ENCODE assay signal across 1 cellular context in genomic region chr12:6567824-6568617, GRCh38.
A peak's percentile ranks its signal among the peaks of the same experiment; 100 is the strongest.
TF ChIP-seq lines count a peak whose summit lies in the region.

Gene NOP2 (minus strand): TSS chr12:6568291. CDS start chr12:6567918, 373 bp downstream.

TF ChIP-seq in HepG2, 621 proteins besides CTCF, POLR2A, EP300 and RAD21 (continued from another document and continues in another):
- TF ChIP-seq MEIS2 (CRISPR knock-in tag; IDR thresholded peaks at IDR 0.05) (peak; percentile 76; the same call in 1 of the 2 replicates), ZNF615 (CRISPR knock-in tag; IDR thresholded peaks at IDR 0.05; ENCODE audit: borderline replicate concordance) (no peak), ZNF124 (CRISPR knock-in tag; IDR thresholded peaks at IDR 0.05) (no peak), GABPB1 (CRISPR knock-in tag; IDR thresholded peaks at IDR 0.05) (peak; percentile 97), ARHGAP35 (CRISPR knock-in tag; IDR thresholded peaks at IDR 0.05; ENCODE audit: borderline replicate concordance) (peak; percentile 78; the same call in 1 of the 2 replicates), PATZ1 (CRISPR knock-in tag; IDR thresholded peaks at IDR 0.05) (peak; percentile 47), ZFP36L1 (CRISPR knock-in tag; IDR thresholded peaks at IDR 0.05) (no peak), ZBTB21 (CRISPR knock-in tag; IDR thresholded peaks at IDR 0.05) (peak; percentile 25; the same call in 1 of the 2 replicates), ZNF225 (CRISPR knock-in tag; IDR thresholded peaks at IDR 0.05) (peak; percentile 93), ZSCAN9 (CRISPR knock-in tag; IDR thresholded peaks at IDR 0.05; ENCODE audit: borderline replicate concordance) (no peak), XRCC5 (optimal IDR thresholded peaks at IDR 0.05; ENCODE audit: low read length) (no peak), SIX4 (CRISPR knock-in tag; IDR thresholded peaks at IDR 0.05) (no peak), ZNF446 (CRISPR knock-in tag; IDR thresholded peaks at IDR 0.05) (no peak), POLR2AphosphoS2 (IDR thresholded peaks at IDR 0.05; ENCODE audit: low read depth, low read length) (peak; percentile 87; the same call in 1 of the 2 replicates), HNF4G (IDR thresholded peaks at IDR 0.05; ENCODE audit: borderline replicate concordance, low read depth, low read length) (no peak), HNF4G (CRISPR knock-in tag; IDR thresholded peaks at IDR 0.05; ENCODE audit: borderline replicate concordance, low read depth) (peak; percentile 21; the same call in 1 of the 2 replicates), FOSL1 (CRISPR knock-in tag; IDR thresholded peaks at IDR 0.05; ENCODE audit: borderline replicate concordance) (0 out of 2 replicates have a peak, but pooled peaks have one; percentile 27), SP1 (IDR thresholded peaks at IDR 0.05) (no peak), SP1 (CRISPR knock-in tag; IDR thresholded peaks at IDR 0.05) (peak; percentile 73), ZNF24 (IDR thresholded peaks at IDR 0.05) (no peak), ZNF503 (CRISPR knock-in tag; IDR thresholded peaks at IDR 0.05) (no peak), NR1H2 (CRISPR knock-in tag; IDR thresholded peaks at IDR 0.05; ENCODE audit: borderline replicate concordance, low read depth) (no peak), TRIM24 (CRISPR knock-in tag; IDR thresholded peaks at IDR 0.05) (no peak), ZNF121 (CRISPR knock-in tag; IDR thresholded peaks at IDR 0.05) (no peak), EHMT2 (IDR thresholded peaks at IDR 0.05; ENCODE audit: borderline replicate concordance, low read depth, low read length) (no peak), CHCHD3 (CRISPR knock-in tag; IDR thresholded peaks at IDR 0.05) (no peak), PREB (CRISPR knock-in tag; IDR thresholded peaks at IDR 0.05) (no peak), REL (CRISPR knock-in tag; conservative IDR thresholded peaks at IDR 0.05) (peak; percentile 74; the same call in 1 of the 2 replicates), ZNF710 (CRISPR knock-in tag; IDR thresholded peaks at IDR 0.05; ENCODE audit: borderline replicate concordance) (no peak; the same call in 1 of the 2 replicates), FOXP4 (CRISPR knock-in tag; IDR thresholded peaks at IDR 0.05) (0 out of 2 replicates have a peak, but pooled peaks have one; percentile 15), MAFK (conservative IDR thresholded peaks at IDR 0.05 in 1 of 2, IDR thresholded peaks at IDR 0.05 in 1 of 2; ENCODE audit: low read length in 2 of 2) (no peak), ZNF563 (CRISPR knock-in tag; IDR thresholded peaks at IDR 0.05) (no peak), TGIF2 (CRISPR knock-in tag; IDR thresholded peaks at IDR 0.05) (no peak; the same call in 1 of the 2 replicates), ZSCAN25 (CRISPR knock-in tag; IDR thresholded peaks at IDR 0.05) (0 out of 2 replicates have a peak, but pooled peaks have one; percentile 33), ZNF607 (CRISPR knock-in tag; IDR thresholded peaks at IDR 0.05; ENCODE audit: borderline replicate concordance) (no peak), SYNCRIP (IDR thresholded peaks at IDR 0.05; ENCODE audit: insufficient read depth, low read depth, low read length) (no peak), MXI1 (IDR thresholded peaks at IDR 0.05; ENCODE audit: borderline replicate concordance, low read depth, low read length) (peak; percentile 98; the same call in 2 of the 3 replicates), ZNF12 (CRISPR knock-in tag; IDR thresholded peaks at IDR 0.05) (no peak), ETV5 (CRISPR knock-in tag; IDR thresholded peaks at IDR 0.05; ENCODE audit: borderline replicate concordance) (peak; percentile 65; the same call in 1 of the 2 replicates), SNAPC2 (CRISPR knock-in tag; IDR thresholded peaks at IDR 0.05) (peak; percentile 76; the same call in 1 of the 2 replicates), ZNF572 (CRISPR knock-in tag; IDR thresholded peaks at IDR 0.05) (no peak), ZNF160 (CRISPR knock-in tag; IDR thresholded peaks at IDR 0.05) (0 out of 2 replicates have a peak, but pooled peaks have one; percentile 54), HOXA9 (CRISPR knock-in tag; IDR thresholded peaks at IDR 0.05; ENCODE audit: borderline replicate concordance) (peak; percentile 80; the same call in 1 of the 2 replicates), BORCS8-MEF2B (CRISPR knock-in tag; IDR thresholded peaks at IDR 0.05) (peak; percentile 85), ZNF251 (CRISPR knock-in tag; IDR thresholded peaks at IDR 0.05) (no peak), ZNF704 (CRISPR knock-in tag; IDR thresholded peaks at IDR 0.05; ENCODE audit: borderline replicate concordance) (0 out of 2 replicates have a peak, but pooled peaks have one; percentile 74), YEATS4 (CRISPR knock-in tag; IDR thresholded peaks at IDR 0.05; ENCODE audit: borderline replicate concordance) (peak; percentile 89)
- TF ChIP-seq, protein P1, sequence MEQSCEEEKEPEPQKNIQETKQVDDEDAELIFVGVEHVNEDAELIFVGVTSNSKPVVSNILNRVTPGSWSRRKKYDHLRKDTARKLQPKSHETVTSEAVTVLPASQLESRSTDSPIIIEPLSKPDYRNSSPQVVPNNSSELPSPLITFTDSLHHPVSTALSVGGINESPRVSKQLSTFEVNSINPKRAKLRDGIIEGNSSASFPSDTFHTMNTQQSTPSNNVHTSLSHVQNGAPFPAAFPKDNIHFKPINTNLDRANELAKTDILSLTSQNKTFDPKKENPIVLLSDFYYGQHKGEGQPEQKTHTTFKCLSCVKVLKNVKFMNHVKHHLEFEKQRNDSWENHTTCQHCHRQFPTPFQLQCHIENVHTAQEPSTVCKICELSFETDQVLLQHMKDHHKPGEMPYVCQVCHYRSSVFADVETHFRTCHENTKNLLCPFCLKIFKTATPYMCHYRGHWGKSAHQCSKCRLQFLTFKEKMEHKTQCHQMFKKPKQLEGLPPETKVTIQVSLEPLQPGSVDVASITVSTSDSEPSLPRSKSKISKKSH (CRISPR knock-in tag; IDR thresholded peaks at IDR 0.05; ENCODE audit: borderline replicate concordance): peak; percentile 83
- TF ChIP-seq, protein P2, sequence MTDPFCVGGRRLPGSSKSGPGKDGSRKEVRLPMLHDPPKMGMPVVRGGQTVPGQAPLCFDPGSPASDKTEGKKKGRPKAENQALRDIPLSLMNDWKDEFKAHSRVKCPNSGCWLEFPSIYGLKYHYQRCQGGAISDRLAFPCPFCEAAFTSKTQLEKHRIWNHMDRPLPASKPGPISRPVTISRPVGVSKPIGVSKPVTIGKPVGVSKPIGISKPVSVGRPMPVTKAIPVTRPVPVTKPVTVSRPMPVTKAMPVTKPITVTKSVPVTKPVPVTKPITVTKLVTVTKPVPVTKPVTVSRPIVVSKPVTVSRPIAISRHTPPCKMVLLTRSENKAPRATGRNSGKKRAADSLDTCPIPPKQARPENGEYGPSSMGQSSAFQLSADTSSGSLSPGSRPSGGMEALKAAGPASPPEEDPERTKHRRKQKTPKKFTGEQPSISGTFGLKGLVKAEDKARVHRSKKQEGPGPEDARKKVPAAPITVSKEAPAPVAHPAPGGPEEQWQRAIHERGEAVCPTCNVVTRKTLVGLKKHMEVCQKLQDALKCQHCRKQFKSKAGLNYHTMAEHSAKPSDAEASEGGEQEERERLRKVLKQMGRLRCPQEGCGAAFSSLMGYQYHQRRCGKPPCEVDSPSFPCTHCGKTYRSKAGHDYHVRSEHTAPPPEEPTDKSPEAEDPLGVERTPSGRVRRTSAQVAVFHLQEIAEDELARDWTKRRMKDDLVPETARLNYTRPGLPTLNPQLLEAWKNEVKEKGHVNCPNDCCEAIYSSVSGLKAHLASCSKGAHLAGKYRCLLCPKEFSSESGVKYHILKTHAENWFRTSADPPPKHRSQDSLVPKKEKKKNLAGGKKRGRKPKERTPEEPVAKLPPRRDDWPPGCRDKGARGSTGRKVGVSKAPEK (CRISPR knock-in tag; IDR thresholded peaks at IDR 0.05; ENCODE audit: borderline replicate concordance): 0 out of 2 replicates have a peak, but pooled peaks have one; percentile 61
- TF ChIP-seq, protein P3, sequence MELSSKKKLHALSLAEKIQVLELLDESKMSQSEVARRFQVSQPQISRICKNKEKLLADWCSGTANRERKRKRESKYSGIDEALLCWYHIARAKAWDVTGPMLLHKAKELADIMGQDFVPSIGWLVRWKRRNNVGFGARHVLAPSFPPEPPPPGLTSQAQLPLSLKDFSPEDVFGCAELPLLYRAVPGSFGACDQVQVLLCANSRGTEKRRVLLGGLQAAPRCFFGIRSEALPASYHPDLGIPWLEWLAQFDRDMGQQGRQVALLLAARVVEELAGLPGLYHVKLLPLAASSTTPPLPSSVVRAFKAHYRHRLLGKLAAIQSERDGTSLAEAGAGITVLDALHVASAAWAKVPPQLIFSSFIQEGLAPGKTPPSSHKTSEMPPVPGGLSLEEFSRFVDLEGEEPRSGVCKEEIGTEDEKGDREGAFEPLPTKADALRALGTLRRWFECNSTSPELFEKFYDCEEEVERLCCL (CRISPR knock-in tag; IDR thresholded peaks at IDR 0.05; ENCODE audit: borderline replicate concordance): peak; percentile 40; the same call in 1 of the 2 replicates
- TF ChIP-seq, protein P4, sequence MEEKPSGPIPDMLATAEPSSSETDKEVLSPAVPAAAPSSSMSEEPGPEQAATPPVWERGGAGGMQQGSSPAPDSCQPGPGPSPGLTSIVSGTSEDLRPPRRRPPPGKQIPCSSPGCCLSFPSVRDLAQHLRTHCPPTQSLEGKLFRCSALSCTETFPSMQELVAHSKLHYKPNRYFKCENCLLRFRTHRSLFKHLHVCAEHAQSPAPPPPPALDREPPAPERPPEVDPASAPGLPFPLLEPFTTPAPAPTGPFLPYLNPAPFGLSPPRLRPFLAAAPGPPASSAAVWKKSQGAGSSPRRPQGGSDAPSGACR (CRISPR knock-in tag; IDR thresholded peaks at IDR 0.05): peak; percentile 43; the same call in 1 of the 2 replicates
